Comparison of ENCODE assay signal across 23 cellular contexts in genomic region chr5:139065296-139065695, GRCh38.
DNase-seq lines count a peak whose midpoint lies in the region; ATAC-seq, FAIRE-seq and TF ChIP-seq lines count a peak whose summit lies in the region.
"Had no signal": no experiment of that assay in that cellular context is flagged by ENCODE, and none has a peak within 500 bp of the region (broad histone marks: within the 10 kb centered on the region; RNA-seq: fewer than 3 reads in every experiment).

No MANE protein-coding gene starts in this region.

- H3K14ac ChIP-seq in H1 (ENCODE audit: insufficient read length) (no peak overlapping the region), mesenchymal stem cell (ENCODE audit: low read length in 2 of 2) (no peak overlapping the region)

- H3K36me3 ChIP-seq in H1 (ENCODE audit: control insufficient read depth in 2 of 4, insufficient read depth in 4 of 4, low read length in 3 of 4) (no peaks in the 10 kb centered on the region), mesenchymal stem cell (ENCODE audit: control insufficient read depth in 1 of 2, insufficient read depth in 2 of 2, low read depth in 1 of 2, low read length in 2 of 2) (no peaks in the 10 kb centered on the region), uterus (no peaks in the 10 kb centered on the region), osteoblast (ENCODE audit: insufficient read depth, low read length) (no peaks in the 10 kb centered on the region), gastroesophageal sphincter (no peaks in the 10 kb centered on the region)
- H3K36me3 ChIP-seq: WERI-Rb-1 had no signal

- H2AFZ ChIP-seq in H1 (ENCODE audit: low read length) (no peak overlapping the region), mesenchymal stem cell (ENCODE audit: low read depth, low read length) (no peak overlapping the region), osteoblast (ENCODE audit: low read length) (no peak overlapping the region)

- H3K18ac ChIP-seq in H1 (ENCODE audit: extremely low read depth, low read length) (no peak overlapping the region), mesenchymal stem cell (ENCODE audit: low read depth in 1 of 2, low read length in 2 of 2) (no peak overlapping the region)

- H2BK12ac ChIP-seq in H1 (ENCODE audit: low read depth, low read length) = no peak overlapping the region
- no peak overlapping the region for H2BK12ac ChIP-seq in mesenchymal stem cell (ENCODE audit: low read length in 2 of 2)

- ATAC-seq in gastroesophageal sphincter = no peak
- ATAC-seq: foreskin keratinocyte had no signal

- H3K4ac ChIP-seq in H1 (replicated peaks; ENCODE audit: insufficient read length, low read depth, low read length) = no peak overlapping the region
- H3K4ac ChIP-seq in mesenchymal stem cell (ENCODE audit: low read depth in 1 of 2, low read length in 2 of 2) = no peak overlapping the region

- no peak overlapping the region for H3K27ac Mint-ChIP-seq in activated naive CD4-positive, alpha-beta T cell treated with anti-CD3 and anti-CD28 coated beads, Interleukin-2, amount 10 ng/mL, durations not matched to agents 7 days and 5 days
- H3K27ac Mint-ChIP-seq: T-helper 1 cell treated with Interleukin-12 subunit alpha and Interleukin-12 subunit beta and Interleukin-4 antibody, amounts not matched to agents 30 μg/mL and 1 μg/mL, for 36 hours had no signal

- H3K79me1 ChIP-seq in H1 (ENCODE audit: low read depth, low read length) (no peaks in the 10 kb centered on the region), mesenchymal stem cell (replicated peaks; ENCODE audit: low read length, poor library complexity, severe bottlenecking) (peaks cover 14% of the 10 kb centered on the region)

- no peak overlapping the region for H3K56ac ChIP-seq in H1 (replicated peaks; ENCODE audit: insufficient read length, low read depth, low read length)

- H2BK5ac ChIP-seq in H1 (ENCODE audit: low read depth, low read length) = peak overlapping the region; percentile 18; the same call in 1 of the 2 replicates
- no peak overlapping the region for H2BK5ac ChIP-seq in mesenchymal stem cell (ENCODE audit: low read depth, low read length, poor library complexity, severe bottlenecking)

- H2BK15ac ChIP-seq in H1 (ENCODE audit: low read length) (no peak overlapping the region), mesenchymal stem cell (ENCODE audit: low read depth, poor library complexity, severe bottlenecking) (no peak overlapping the region)

- H3K27me3 ChIP-seq in H1 (replicated peaks in 1 of 4; ENCODE audit: control insufficient read depth in 3 of 4, extremely low read depth in 1 of 4, insufficient read depth in 3 of 4, low read length in 3 of 4) = no peaks in the 10 kb centered on the region; a peak in 1 of 7 replicates
- H3K27me3 ChIP-seq in mesenchymal stem cell (ENCODE audit: control insufficient read depth in 1 of 2, insufficient read depth in 1 of 2, low read length in 2 of 2) = no peaks in the 10 kb centered on the region
- H3K27me3 ChIP-seq in uterus = no peaks in the 10 kb centered on the region
- H3K27me3 ChIP-seq in osteoblast (ENCODE audit: insufficient read depth, low read length) = no peaks in the 10 kb centered on the region
- H3K27me3 ChIP-seq in gastroesophageal sphincter = no peaks in the 10 kb centered on the region
- H3K27me3 ChIP-seq: foreskin keratinocyte had no signal

- no peaks in the 10 kb centered on the region for H3K36me3 Mint-ChIP-seq in activated naive CD4-positive, alpha-beta T cell treated with anti-CD3 and anti-CD28 coated beads, Interleukin-2, amount 10 ng/mL, durations not matched to agents 7 days and 5 days

- 0 out of 2 replicates have a peak overlapping the region, but pooled peaks have one; percentile 62 for H2BK20ac ChIP-seq in H1 (ENCODE audit: low read length)

- no peak overlapping the region for H3K23ac ChIP-seq in H1 (ENCODE audit: insufficient read length)
- no peak overlapping the region for H3K23ac ChIP-seq in mesenchymal stem cell (ENCODE audit: low read length in 2 of 2)

- no peak overlapping the region for H4K5ac ChIP-seq in H1 (ENCODE audit: insufficient read length, low read depth, low read length)

- H3K9me3 ChIP-seq in H1 (ENCODE audit: insufficient read depth in 2 of 2, low read depth in 1 of 2, low read length in 1 of 2) (no peaks in the 10 kb centered on the region), mesenchymal stem cell (ENCODE audit: control insufficient read depth, low read length) (no peaks in the 10 kb centered on the region), uterus (no peaks in the 10 kb centered on the region), osteoblast (ENCODE audit: low read depth, low read length) (no peaks in the 10 kb centered on the region), gastroesophageal sphincter (no peaks in the 10 kb centered on the region)

- no peak for TF ChIP-seq EP300 in H1 (IDR thresholded peaks at IDR 0.05; ENCODE audit: borderline replicate concordance in 1 of 2, low read depth in 2 of 2, low read length in 2 of 2)
- TF ChIP-seq EP300 in gastroesophageal sphincter (IDR thresholded peaks at IDR 0.05) = no peak

- H3K4me2 ChIP-seq in H1 (ENCODE audit: insufficient read depth in 1 of 2, low read depth in 2 of 2, low read length in 2 of 2) = no peak overlapping the region
- no peak overlapping the region for H3K4me2 ChIP-seq in mesenchymal stem cell (ENCODE audit: low read length, poor library complexity, severe bottlenecking)
- H3K4me2 ChIP-seq in osteoblast (ENCODE audit: insufficient read depth, low read length) = no peak overlapping the region
- H3K4me2 ChIP-seq: KMS-11 had no signal

- H4K8ac ChIP-seq in H1 (ENCODE audit: extremely low read depth, insufficient read depth, low read length) (no peak overlapping the region), mesenchymal stem cell (ENCODE audit: low read length) (no peak overlapping the region)

- H3K79me2 ChIP-seq in H1 (ENCODE audit: control insufficient read depth in 1 of 2, insufficient read depth in 2 of 2, low read length in 2 of 2) (no peaks in the 10 kb centered on the region), osteoblast (ENCODE audit: insufficient read depth, low read length) (peaks cover 18% of the 10 kb centered on the region)

- TF ChIP-seq POLR2A in H1 (IDR thresholded peaks at IDR 0.05; ENCODE audit: control extremely low read depth in 1 of 2, low read depth in 2 of 2, low read length in 2 of 2) (no peak), uterus (IDR thresholded peaks at IDR 0.05) (no peak), gastroesophageal sphincter (IDR thresholded peaks at IDR 0.05) (no peak)

- intact Hi-C loops in uterus (cut with DNase I; ENCODE audit: low total_unique reads) = no loop called here

- H3K4me3 Mint-ChIP-seq in activated naive CD4-positive, alpha-beta T cell treated with anti-CD3 and anti-CD28 coated beads, Interleukin-2, amount 10 ng/mL, durations not matched to agents 7 days and 5 days = no peak overlapping the region
- H3K4me3 Mint-ChIP-seq: T-helper 1 cell treated with Interleukin-12 subunit alpha and Interleukin-12 subunit beta and Interleukin-4 antibody, amounts not matched to agents 30 μg/mL and 1 μg/mL, for 36 hours had no signal

- POLR2A ChIA-PET in H1 (lab: Charles Lee; ENCODE audit: partially characterized antibody) = interaction anchor here (0.6 kb wide), 1 partner anchor 154 kb away, joined by 3 read pairs; no protein-coding TSS in a partner anchor

- H3K27me3 Mint-ChIP-seq in activated naive CD4-positive, alpha-beta T cell treated with anti-CD3 and anti-CD28 coated beads, Interleukin-2, amount 10 ng/mL, durations not matched to agents 7 days and 5 days = no peaks in the 10 kb centered on the region

- H2AK5ac ChIP-seq in H1 (ENCODE audit: low read depth, low read length) (no peak overlapping the region), mesenchymal stem cell (ENCODE audit: low read length, severe bottlenecking) (no peak overlapping the region)

- H3K9ac ChIP-seq in H1 (replicated peaks in 1 of 4; ENCODE audit: extremely low read depth in 1 of 4, low read depth in 3 of 4, low read length in 3 of 4) = no peak overlapping the region
- no peak overlapping the region for H3K9ac ChIP-seq in mesenchymal stem cell (ENCODE audit: low read length)
- H3K9ac ChIP-seq: KMS-11 had no signal

- TF ChIP-seq CTCF in H1 (IDR thresholded peaks at IDR 0.05; ENCODE audit: control extremely low read depth in 1 of 3, insufficient read depth in 1 of 3, low read depth in 1 of 3, low read length in 3 of 3) = no peak
- TF ChIP-seq CTCF in uterus (IDR thresholded peaks at IDR 0.05) = no peak
- TF ChIP-seq CTCF in osteoblast (IDR thresholded peaks at IDR 0.05; ENCODE audit: extremely low read depth, low read depth, low read length) = no peak
- no peak for TF ChIP-seq CTCF in gastroesophageal sphincter (IDR thresholded peaks at IDR 0.05)

- H4K20me1 ChIP-seq in H1 (replicated peaks in 1 of 2; ENCODE audit: control insufficient read depth in 1 of 2, insufficient read depth in 2 of 2, low read length in 2 of 2) (no peaks in the 10 kb centered on the region), osteoblast (ENCODE audit: insufficient read depth, low read length) (peaks cover 3% of the 10 kb centered on the region)

- H3K4me1 Mint-ChIP-seq in activated naive CD4-positive, alpha-beta T cell treated with anti-CD3 and anti-CD28 coated beads, Interleukin-2, amount 10 ng/mL, durations not matched to agents 7 days and 5 days = peaks cover 10% of the 10 kb centered on the region

- H4K91ac ChIP-seq in H1 (replicated peaks; ENCODE audit: insufficient read length, low read length) = no peak overlapping the region
- no peak overlapping the region for H4K91ac ChIP-seq in mesenchymal stem cell (ENCODE audit: low read length)

- no peaks in the 10 kb centered on the region for H3K9me3 Mint-ChIP-seq in activated naive CD4-positive, alpha-beta T cell treated with anti-CD3 and anti-CD28 coated beads, Interleukin-2, amount 10 ng/mL, durations not matched to agents 7 days and 5 days
- H3K9me3 Mint-ChIP-seq: T-helper 1 cell treated with Interleukin-12 subunit alpha and Interleukin-12 subunit beta and Interleukin-4 antibody, amounts not matched to agents 30 μg/mL and 1 μg/mL, for 36 hours had no signal

- H2BK120ac ChIP-seq in H1 (replicated peaks; ENCODE audit: low read depth, low read length) = no peak overlapping the region
- no peak overlapping the region for H2BK120ac ChIP-seq in mesenchymal stem cell (ENCODE audit: low read depth, low read length)

- TF ChIP-seq RAD21 in H1 (IDR thresholded peaks at IDR 0.05 in 1 of 2, conservative IDR thresholded peaks at IDR 0.05 in 1 of 2; ENCODE audit: low read depth in 2 of 2, low read length in 2 of 2) = no peak

- DNase-seq in NCI-H82 (lab: John Stamatoyannopoulos, UW) (peak; percentile 38), NCI-H82 treated with DMSO at 0.1 percent for 48 hours (lab: John Stamatoyannopoulos, UW; ENCODE audit: unreplicated experiment) (no peak), H1 (ENCODE audit: low read depth in 1 of 2, low spot score in 2 of 2) (no peak), mesenchymal stem cell (no peak), uterus (no peak), osteoblast (ENCODE audit: insufficient read length, low spot score, missing footprints) (no peak)
- no peak for DNase-seq in activated naive CD4-positive, alpha-beta T cell treated with anti-CD3 and anti-CD28 coated beads, Interleukin-2, amount 10 ng/mL, durations not matched to agents 7 days and 5 days
- DNase-seq: activated CD4-positive, alpha-beta T cell treated with anti-CD3 and anti-CD28 coated beads, Interleukin-2, amount 50 U/mL, for 48 hours; activated naive CD4-positive, alpha-beta T cell treated with Interleukin-2 at 50 U/mL for 16 hours; activated T-cell treated with anti-CD3 and anti-CD28 coated beads, Interleukin-2, amount 50 U/mL, for 1 hour; anterior cingulate cortex; foreskin keratinocyte; kidney glomerular epithelial cell; NCI-H1092; NCI-H2081 treated with DMSO at 0.1 percent for 48 hours; NCI-H526 treated with DMSO at 0.1 percent for 48 hours; SIG-M5; stimulated activated CD8-positive, alpha-beta memory T cell treated with anti-CD3 and anti-CD28 coated beads, Interleukin-4, amount 100 ng/mL, for 48 hours; substantia nigra; WERI-Rb-1 had no signal

- H3K27ac ChIP-seq in H1 (ENCODE audit: low read depth, low read length) (no peak overlapping the region), mesenchymal stem cell (ENCODE audit: low read length, poor library complexity, severe bottlenecking) (peak overlapping the region; percentile 6), uterus (peak overlapping the region; percentile 4 to 29), osteoblast (ENCODE audit: low read depth, low read length) (no peak overlapping the region), gastroesophageal sphincter (no peak overlapping the region)
- H3K27ac ChIP-seq: foreskin keratinocyte, KMS-11, WERI-Rb-1 had no signal

- H3K4me3 ChIP-seq in H1 (ENCODE audit: extremely low read depth in 1 of 4, insufficient read depth in 2 of 4, low read depth in 3 of 4, low read length in 4 of 4) (no peak overlapping the region), mesenchymal stem cell (ENCODE audit: insufficient read depth in 1 of 2, low read depth in 1 of 2, low read length in 2 of 2) (no peak overlapping the region), uterus (no peak overlapping the region), osteoblast (ENCODE audit: insufficient read depth, low read length) (no peak overlapping the region), gastroesophageal sphincter (no peak overlapping the region)

- no peak for FAIRE-seq in H1 (lab: Jason Lieb, UNC)

- H3K4me1 ChIP-seq in H1 (replicated peaks in 1 of 4; ENCODE audit: control insufficient read depth in 3 of 4, insufficient read depth in 4 of 4, low read length in 3 of 4) (peaks cover 0 to 4% (median 0%) of the 10 kb centered on the region in 4 experiments; a peak in 4 of 7 replicates), mesenchymal stem cell (ENCODE audit: control insufficient read depth, insufficient read depth, low read depth, low read length) (peaks cover 22% of the 10 kb centered on the region), uterus (no peaks in the 10 kb centered on the region), osteoblast (ENCODE audit: insufficient read depth, low read length) (peaks cover 36% of the 10 kb centered on the region), gastroesophageal sphincter (peaks cover 0 to 27% (median 3%) of the 10 kb centered on the region in 3 donors)
- H3K4me1 ChIP-seq: foreskin keratinocyte had no signal

- H3K23me2 ChIP-seq in H1 (ENCODE audit: low read depth, low read length) = no peaks in the 10 kb centered on the region

- CTCF ChIA-PET in H1 (lab: Charles Lee; ENCODE audit: partially characterized antibody) = interaction anchor here (0.7 to 1.7 kb wide), 6 partner anchors 13 to 133 kb away, joined by 3 to 7 read pairs (median 4); no protein-coding TSS in a partner anchor
- CTCF ChIA-PET in activated naive CD4-positive, alpha-beta T cell treated with anti-CD3 and anti-CD28 coated beads, Interleukin-2, amount 10 ng/mL, durations not matched to agents 7 days and 5 days (lab: Charles Lee) = interaction anchor here (0.6 to 1.0 kb wide), 3 partner anchors 9 to 128 kb away, joined by 3 read pairs; no protein-coding TSS in a partner anchor

Comparison
In these comparisons a context has a peak if more than half of its experiments do, and no peak if none do; other contexts are left out.
1. H3K27ac ChIP-seq: peak in mesenchymal stem cell (single experiment) and uterus (2 of 2); none in H1 (single experiment), osteoblast (single experiment) and gastroesophageal sphincter (0 of 4).